Comparison of ENCODE assay signal across 20 cellular contexts in the genomic region with DNA sequence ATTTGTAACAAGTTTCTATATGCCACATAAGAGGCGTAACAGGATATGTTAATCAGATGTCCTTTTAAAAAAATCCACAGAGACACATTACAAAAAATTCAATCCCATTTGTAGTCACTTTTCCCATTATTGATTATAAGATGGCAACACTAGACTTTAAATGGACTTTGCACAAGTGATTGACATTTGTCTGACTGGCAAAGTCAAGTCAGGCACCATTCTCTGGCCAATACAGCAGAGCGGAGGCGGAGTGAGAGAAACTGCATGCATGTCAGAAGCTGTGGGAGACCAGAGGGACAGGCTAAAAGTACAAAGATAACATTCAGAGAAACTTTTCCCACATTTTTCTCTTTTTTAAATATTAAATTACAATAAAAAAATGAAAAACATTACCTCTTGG.
"Had no signal": no experiment of that assay in that cellular context is flagged by ENCODE, and none has a peak within 500 bp of the region (broad histone marks: within the 10 kb centered on the region; RNA-seq: fewer than 3 reads in every experiment).

No MANE protein-coding gene starts in this region.

- H2AFZ ChIP-seq: neural progenitor cell, parathyroid adenoma had no signal

- H3K9me3 Mint-ChIP-seq: central memory CD8-positive, alpha-beta T cell had no signal

- H3K79me2 ChIP-seq: parathyroid adenoma had no signal

- H3K4me3 Mint-ChIP-seq: activated CD8-positive, alpha-beta T cell treated with anti-CD3 and anti-CD28 coated beads, Interleukin-2, amount 10 ng/mL, durations not matched to agents 7 days and 5 days; activated naive CD8-positive, alpha-beta T cell treated with anti-CD3 and anti-CD28 coated beads, Interleukin-2, amount 50 U/mL, for 24 hours; central memory CD8-positive, alpha-beta T cell; dendritic cell treated with granulocyte-macrophage colony-stimulating factor and Interleukin-4, amounts not matched to agents 40 ng/mL and 50 ng/mL, for 4 days; effector memory CD8-positive, alpha-beta T cell; neural progenitor cell; stimulated activated naive B cell treated with anti-CD40 and anti-IgM and Interleukin-4, amounts not matched to agents 10 μg/mL and 1 μg/mL and 100 μg/mL, for 72 hours; T-cell; type B pancreatic cell had no signal

- H3K4me1 ChIP-seq: body of pancreas, neural progenitor cell, parathyroid adenoma had no signal

- H3K4me1 Mint-ChIP-seq: activated naive CD8-positive, alpha-beta T cell treated with anti-CD3 and anti-CD28 coated beads, Interleukin-2, amount 50 U/mL, for 24 hours; central memory CD8-positive, alpha-beta T cell; stimulated activated naive B cell treated with anti-CD40 and anti-IgM and Interleukin-4, amounts not matched to agents 10 μg/mL and 1 μg/mL and 100 μg/mL, for 72 hours; T-cell had no signal

- H3K4me3 ChIP-seq: body of pancreas, neural progenitor cell had no signal

- H3K9ac ChIP-seq: neural progenitor cell, parathyroid adenoma had no signal

- H3K27ac Mint-ChIP-seq: activated CD8-positive, alpha-beta T cell treated with anti-CD3 and anti-CD28 coated beads, Interleukin-2, amount 10 ng/mL, durations not matched to agents 7 days and 5 days; activated naive CD8-positive, alpha-beta T cell treated with anti-CD3 and anti-CD28 coated beads, Interleukin-2, amount 50 U/mL, for 24 hours; dendritic cell treated with granulocyte-macrophage colony-stimulating factor and Interleukin-4, amounts not matched to agents 40 ng/mL and 50 ng/mL, for 4 days; effector memory CD8-positive, alpha-beta T cell; neural progenitor cell; stimulated activated naive B cell treated with anti-CD40 and anti-IgM and Interleukin-4, amounts not matched to agents 10 μg/mL and 1 μg/mL and 100 μg/mL, for 72 hours; T-cell; type B pancreatic cell had no signal

- H3K9me3 ChIP-seq: body of pancreas had no signal

- H3K27ac ChIP-seq: body of pancreas, epithelial cell of prostate, neural progenitor cell, parathyroid adenoma, WERI-Rb-1 had no signal

- DNase-seq: activated CD4-positive, alpha-beta T cell treated with anti-CD3 and anti-CD28 coated beads for 4 hours; activated CD8-positive, alpha-beta memory T cell treated with anti-CD3 and anti-CD28 coated beads, Interleukin-2, amount 50 U/mL, for 48 hours; activated CD8-positive, alpha-beta T cell treated with anti-CD3 and anti-CD28 coated beads, Interleukin-2, amount 10 ng/mL, durations not matched to agents 7 days and 5 days; activated naive CD4-positive, alpha-beta T cell treated with Interleukin-2 at 50 U/mL for 16 hours; activated naive CD8-positive, alpha-beta T cell treated with anti-CD3 and anti-CD28 coated beads, Interleukin-2, amount 50 U/mL, for 24 hours; body of pancreas; effector memory CD8-positive, alpha-beta T cell; left ventricle myocardium superior; mesendoderm; small intestine; stimulated activated naive B cell treated with anti-CD40 and anti-IgM and Interleukin-4, amounts not matched to agents 10 μg/mL and 1 μg/mL and 100 μg/mL, for 72 hours; T-cell; T1000; WERI-Rb-1 had no signal

- H3K27me3 ChIP-seq: body of pancreas, neural progenitor cell had no signal

- H3K27me3 Mint-ChIP-seq: activated naive CD8-positive, alpha-beta T cell treated with anti-CD3 and anti-CD28 coated beads, Interleukin-2, amount 50 U/mL, for 24 hours; dendritic cell treated with granulocyte-macrophage colony-stimulating factor and Interleukin-4, amounts not matched to agents 40 ng/mL and 50 ng/mL, for 4 days; type B pancreatic cell had no signal

- H3K36me3 Mint-ChIP-seq: neural progenitor cell; stimulated activated naive B cell treated with anti-CD40 and anti-IgM and Interleukin-4, amounts not matched to agents 10 μg/mL and 1 μg/mL and 100 μg/mL, for 72 hours; type B pancreatic cell had no signal

- H3K36me3 ChIP-seq: neural progenitor cell, WERI-Rb-1 had no signal

- H3K4me2 ChIP-seq: neural progenitor cell had no signal
